7 cellular contexts compared by ENCODE assay signal in genomic region chr1:94926365-94926914, GRCh38. TPM values are rescaled to one million over a fixed set of nuclear protein-coding genes. Genes with fewer than 3 reads are reported as not detected.
A peak's percentile ranks its signal among the peaks of the same experiment; 100 is the strongest.
DNase-seq lines count a peak whose midpoint lies in the region; ATAC-seq and TF ChIP-seq lines count a peak whose summit lies in the region.

No MANE protein-coding gene starts in this region.

- H3K9me3 ChIP-seq in esophagus muscularis mucosa (no peaks in the 10 kb centered on the region), muscle layer of colon (ENCODE audit: low read length) (no peaks in the 10 kb centered on the region)

- H3K4me3 ChIP-seq in esophagus muscularis mucosa: peak overlapping the region; percentile 71 to 93 (median 80)
- peak overlapping the region; percentile 79 to 87 for H3K4me3 ChIP-seq in muscle layer of colon (ENCODE audit: low read depth in 1 of 2, low read length in 2 of 2)

- H3K36me3 ChIP-seq in esophagus muscularis mucosa: no peaks in the 10 kb centered on the region
- no peaks in the 10 kb centered on the region for H3K36me3 ChIP-seq in muscle layer of colon (ENCODE audit: insufficient read depth, low read length)

- 0% methylated on average over 1 of the region's 65 CpGs for WGBS in esophagus muscularis mucosa

- H3K27ac ChIP-seq in esophagus muscularis mucosa (replicated peaks in 1 of 4): peak overlapping the region; percentile 98 to 100 (median 99)
- H3K27ac ChIP-seq in muscle layer of colon (ENCODE audit: low read depth, low read length): peak overlapping the region; percentile 95

- TF ChIP-seq POLR2A in esophagus muscularis mucosa (IDR thresholded peaks at IDR 0.05; ENCODE audit: low read depth): no peak

- TF ChIP-seq CTCF in esophagus muscularis mucosa (IDR thresholded peaks at IDR 0.05): peak; percentile 46 to 64 (median 51)

- intact Hi-C loops in esophagus muscularis mucosa (cut with DNase I): loop anchor here (5.0 kb wide), 1 partner anchor 96 kb away; no protein-coding TSS in a partner anchor

- TF ChIP-seq EP300 in esophagus muscularis mucosa (IDR thresholded peaks at IDR 0.05): no peak

- DNase-seq in ELF-1 (ENCODE audit: low read depth, low spot score) (peak; percentile 75), HT-29 (ENCODE audit: low spot score) (peak; percentile 20), esophagus muscularis mucosa (ENCODE audit: extremely low spot score) (no peak), ureter (ENCODE audit: low spot score) (peak; percentile 52)
- DNase-seq in activated CD4-positive, alpha-beta T cell treated with anti-CD3 and anti-CD28 coated beads for 48 hours: peak; percentile 14

- peak; percentile 14 for ATAC-seq in GM19468 (IDR thresholded peaks at IDR 0.05; ENCODE audit: extremely low read depth, unreplicated experiment)

- peak overlapping the region; percentile 95 for H3K9ac ChIP-seq in muscle layer of colon (ENCODE audit: low read length)

- H3K4me1 ChIP-seq in esophagus muscularis mucosa (peaks cover 36 to 72% (median 71%) of the 10 kb centered on the region in 4 donors), muscle layer of colon (ENCODE audit: insufficient read depth, low read length) (peaks cover 48% of the 10 kb centered on the region)

- H3K27me3 ChIP-seq in esophagus muscularis mucosa: no peaks in the 10 kb centered on the region
- no peaks in the 10 kb centered on the region for H3K27me3 ChIP-seq in muscle layer of colon (ENCODE audit: control insufficient read depth in 1 of 2, insufficient read depth in 2 of 2, low read length in 2 of 2)

RNA-seq across cellular contexts. Expression of gene CNN3, which starts 0.5 kb away (rescaled TPM):
- total RNA-seq in HT-29 (2014; rRNA removed; shearing (Covaris generic)): 3.2 and 6.3 TPM in 2 replicates
- total RNA-seq in esophagus muscularis mucosa (100 to 1,000 TPM; 140 to 268 (median 194) TPM), ureter (208 TPM)

Comparison
In these comparisons a context has a peak if more than half of its experiments do, and no peak if none do; other contexts are left out.
1. RNA of gene CNN3, which starts 0.5 kb away (total RNA-seq): 140 to 268 TPM in esophagus muscularis mucosa and 208 TPM in ureter (single experiment); 3.2 to 6.3 TPM in HT-29; every median in the first group is over 10 times any median in the second.